Comparison of ENCODE assay signal across 9 cellular contexts in genomic region chr9:109411069-109411761, GRCh38.
A peak's percentile ranks its signal among the peaks of the same experiment; 100 is the strongest.
DNase-seq lines count a peak whose midpoint lies in the region; ATAC-seq lines count a peak whose summit lies in the region.
"Had no signal": no experiment of that assay in that cellular context is flagged by ENCODE, and none has a peak within 500 bp of the region (broad histone marks: within the 10 kb centered on the region; RNA-seq: fewer than 3 reads in every experiment).

No MANE protein-coding gene starts in this region.

- H3K27ac Mint-ChIP-seq in T-helper 2 cell treated with Interferon-gamma antibody and Interleukin-4, amounts not matched to agents 5 μg/mL and 100 μg/mL, for 36 hours: peak overlapping the region; percentile 67

- ATAC-seq in GM19397 (IDR thresholded peaks at IDR 0.05; ENCODE audit: unreplicated experiment) (peak; percentile 41), HG03060 (IDR thresholded peaks at IDR 0.05; ENCODE audit: low read depth, unreplicated experiment) (peak; percentile 76), left colon (no peak), left ventricle myocardium superior (no peak)

- DNase-seq in T-helper 2 cell treated with Interferon-gamma antibody and Interleukin-4, amounts not matched to agents 5 μg/mL and 100 μg/mL, for 36 hours (ENCODE audit: low spot score): peak; percentile 61
- DNase-seq in left colon: no peak
- DNase-seq in epidermal melanocyte (ENCODE audit: insufficient read length, low spot score): no peak
- DNase-seq in DMS53 (lab: John Stamatoyannopoulos, UW): no peak
- DNase-seq in left ventricle myocardium superior: no peak

- intact Hi-C loops in left colon (cut with DNase I, micrococcal nuclease): no loop called here
- intact Hi-C loops in left ventricle myocardium superior (cut with micrococcal nuclease): no loop called here

- H3K4me3 Mint-ChIP-seq in T-helper 2 cell treated with Interferon-gamma antibody and Interleukin-4, amounts not matched to agents 5 μg/mL and 100 μg/mL, for 36 hours: peak overlapping the region; percentile 39

- no peaks in the 10 kb centered on the region for H3K36me3 Mint-ChIP-seq in T-helper 2 cell treated with Interferon-gamma antibody and Interleukin-4, amounts not matched to agents 5 μg/mL and 100 μg/mL, for 36 hours (ENCODE audit: low read depth)

- peak overlapping the region; percentile 14; the same call in 1 of the 2 replicates for H3K4me3 ChIP-seq in GM08714 (ENCODE audit: low read length)
- H3K4me3 ChIP-seq: skin epidermis had no signal

- H3K9me3 Mint-ChIP-seq in T-helper 2 cell treated with Interferon-gamma antibody and Interleukin-4, amounts not matched to agents 5 μg/mL and 100 μg/mL, for 36 hours: no peaks in the 10 kb centered on the region

- peaks cover 25% of the 10 kb centered on the region for H3K4me1 Mint-ChIP-seq in T-helper 2 cell treated with Interferon-gamma antibody and Interleukin-4, amounts not matched to agents 5 μg/mL and 100 μg/mL, for 36 hours (ENCODE audit: low read depth)

- H3K27me3 Mint-ChIP-seq in T-helper 2 cell treated with Interferon-gamma antibody and Interleukin-4, amounts not matched to agents 5 μg/mL and 100 μg/mL, for 36 hours (ENCODE audit: low read depth): no peaks in the 10 kb centered on the region

Comparison
In these comparisons a context has a peak if more than half of its experiments do, and no peak if none do; other contexts are left out.
1. ATAC-seq: peak in GM19397 (single experiment) and HG03060 (single experiment); none in left colon (single experiment) and left ventricle myocardium superior (single experiment).